8 cellular contexts compared by ENCODE assay signal in genomic region chr7:90709501-90710465, GRCh38.
A peak's percentile ranks its signal among the peaks of the same experiment; 100 is the strongest.
DNase-seq lines count a peak whose midpoint lies in the region; ATAC-seq lines count a peak whose summit lies in the region.

No MANE protein-coding gene starts in this region.

- DNase-seq in T-helper 17 cell = no peak
- DNase-seq in left kidney (ENCODE audit: low read depth, low spot score) = peak; percentile 13
- DNase-seq in stimulated activated naive CD4-positive, alpha-beta T cell treated with Interleukin-2 at 50 U/mL for 16 hours (lab: John Stamatoyannopoulos, UW) = no peak
- DNase-seq in T-cell = no peak
- DNase-seq in KBM-7 = no peak
- DNase-seq in activated CD4-positive, alpha-beta T cell treated with anti-CD3 and anti-CD28 coated beads for 36 hours = no peak

- H3K36me3 Mint-ChIP-seq in T-helper 17 cell (ENCODE audit: low read depth) (no peaks in the 10 kb centered on the region), T-cell (no peaks in the 10 kb centered on the region)
- no peaks in the 10 kb centered on the region for H3K36me3 Mint-ChIP-seq in activated CD4-positive, alpha-beta T cell treated with anti-CD3 and anti-CD28 coated beads for 36 hours (ENCODE audit: low read depth)

- H3K4me1 Mint-ChIP-seq in T-helper 17 cell (no peaks in the 10 kb centered on the region), T-cell (no peaks in the 10 kb centered on the region)
- H3K4me1 Mint-ChIP-seq in activated CD4-positive, alpha-beta T cell treated with anti-CD3 and anti-CD28 coated beads for 36 hours = no peaks in the 10 kb centered on the region

- in situ Hi-C loops in KBM-7 (cut with MboI; ENCODE audit: low pct_unique_long_range_greater_than_20kb, low sequenced_read_pairs) = no loop called here

- intact Hi-C loops in activated CD4-positive, alpha-beta T cell treated with anti-CD3 and anti-CD28 coated beads for 36 hours (cut with DNase I, micrococcal nuclease) = loop anchor here in 1 of 2 experiments (10.0 kb wide), 1 partner anchor 325 kb away; no protein-coding TSS in a partner anchor

- POLR2A ChIA-PET in T-cell (lab: Charles Lee) = interaction anchor here in 1 of 2 donors (0.7 kb wide), 1 partner anchor 1781 kb away, joined by 5 read pairs; no protein-coding TSS in a partner anchor
- POLR2A ChIA-PET in activated CD4-positive, alpha-beta T cell treated with anti-CD3 and anti-CD28 coated beads for 36 hours (lab: Charles Lee) = no interaction called here

- H3K9me3 ChIP-seq in T-helper 17 cell (ENCODE audit: control insufficient read depth, low read length, poor library complexity, severe bottlenecking) = no peaks in the 10 kb centered on the region

- H3K27me3 Mint-ChIP-seq in T-helper 17 cell (no peaks in the 10 kb centered on the region), T-cell (no peaks in the 10 kb centered on the region)
- H3K27me3 Mint-ChIP-seq in activated CD4-positive, alpha-beta T cell treated with anti-CD3 and anti-CD28 coated beads for 36 hours = no peaks in the 10 kb centered on the region

- no peaks in the 10 kb centered on the region for H3K9me3 Mint-ChIP-seq in T-cell
- H3K9me3 Mint-ChIP-seq in activated CD4-positive, alpha-beta T cell treated with anti-CD3 and anti-CD28 coated beads for 36 hours (ENCODE audit: low read depth) = no peaks in the 10 kb centered on the region

- H3K4me3 Mint-ChIP-seq in T-helper 17 cell (no peak overlapping the region), T-cell (peak overlapping the region in 1 of 3 donors; percentile 54)
- no peak overlapping the region for H3K4me3 Mint-ChIP-seq in activated CD4-positive, alpha-beta T cell treated with anti-CD3 and anti-CD28 coated beads for 36 hours

- no peak overlapping the region for H3K27ac Mint-ChIP-seq in T-helper 17 cell
- H3K27ac Mint-ChIP-seq in T-cell = no peak overlapping the region
- H3K27ac Mint-ChIP-seq in activated CD4-positive, alpha-beta T cell treated with anti-CD3 and anti-CD28 coated beads for 36 hours = no peak overlapping the region

- peak; percentile 46 for ATAC-seq in GM19023 (IDR thresholded peaks at IDR 0.05; ENCODE audit: unreplicated experiment)
- ATAC-seq in HG02943 (IDR thresholded peaks at IDR 0.05; ENCODE audit: low read depth, unreplicated experiment) = peak; percentile 42
- peak; percentile 32 for ATAC-seq in T-helper 17 cell
- ATAC-seq in T-cell (replicated peaks in 1 of 4) = no peak
- no peak for ATAC-seq in activated CD4-positive, alpha-beta T cell treated with anti-CD3 and anti-CD28 coated beads for 36 hours

- CTCF ChIA-PET in T-cell (lab: Charles Lee) = no interaction called here
- CTCF ChIA-PET in activated CD4-positive, alpha-beta T cell treated with anti-CD3 and anti-CD28 coated beads for 36 hours (lab: Charles Lee) = interaction anchor here (0.7 to 1.0 kb wide), 2 partner anchors 56 to 324 kb away, joined by 3 read pairs; no protein-coding TSS in a partner anchor

Comparison
In these comparisons a context has a peak if more than half of its experiments do, and no peak if none do; other contexts are left out.
1. ATAC-seq: peak in GM19023 (single experiment), HG02943 (single experiment) and T-helper 17 cell (single experiment); none in T-cell (0 of 4) and activated CD4-positive, alpha-beta T cell treated with anti-CD3 and anti-CD28 coated beads for 36 hours (single experiment).